ENCODE assay signal across 29 cellular contexts in the genomic region with DNA sequence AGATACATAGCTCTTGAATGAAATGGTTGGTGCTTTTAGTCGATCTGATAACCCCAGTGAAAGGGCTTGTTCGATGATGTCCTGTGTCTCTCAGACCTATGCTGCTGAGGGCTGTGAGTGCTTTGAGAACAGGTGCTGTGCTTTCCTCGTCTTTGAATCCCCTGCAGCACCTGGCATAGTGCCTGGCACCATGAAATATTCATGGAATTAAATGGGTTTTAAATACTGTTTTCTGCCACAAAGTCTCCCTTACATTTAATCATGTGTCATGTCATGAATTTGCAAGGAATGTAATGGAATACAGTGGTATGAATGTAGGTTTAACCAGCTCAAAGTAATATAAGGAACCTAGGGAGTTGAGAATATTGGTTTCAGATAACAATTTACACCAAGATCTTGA.
DNase-seq lines count a peak whose midpoint lies in the region; TF ChIP-seq lines count a peak whose summit lies in the region.
"Had no signal": no experiment of that assay in that cellular context is flagged by ENCODE, and none has a peak within 500 bp of the region (broad histone marks: within the 10 kb centered on the region; RNA-seq: fewer than 3 reads in every experiment).

No MANE protein-coding gene starts in this region.

- DNase-seq in DMS 273 (lab: John Stamatoyannopoulos, UW; ENCODE audit: unreplicated experiment) = peak; percentile 27
- no peak for DNase-seq in DMS 273 treated with DMSO at 0.1 percent for 48 hours (lab: John Stamatoyannopoulos, UW)
- DNase-seq in LHCN-M2 (ENCODE audit: low read depth) = peak; percentile 61
- peak; percentile 86 for DNase-seq in astrocyte of the hippocampus (ENCODE audit: low read depth, low spot score)
- peak; percentile 52 for DNase-seq in myocyte (ENCODE audit: low read depth)
- DNase-seq in stomach = no peak
- DNase-seq in ureter (ENCODE audit: low spot score) = no peak
- no peak for DNase-seq in dermis blood vessel endothelial cell
- DNase-seq: activated CD4-positive, alpha-beta T cell treated with anti-CD3 and anti-CD28 coated beads, Interleukin-2, amount 10 ng/mL, durations not matched to agents 7 days and 5 days; activated naive CD4-positive, alpha-beta T cell treated with Interleukin-2 at 50 U/mL for 16 hours; activated T-cell treated with anti-CD3 and anti-CD28 coated beads, Interleukin-2, amount 50 U/mL, for 48 hours; BE2C; DMS79 treated with DMSO at 0.1 percent for 48 hours; dorsolateral prefrontal cortex; H9; Kasumi-1; NCI-H1092; NCI-H1930; NCI-H510A; nucleus accumbens; RPMI8226; small intestine; stimulated activated CD4-positive, alpha-beta T cell treated with anti-CD3 and anti-CD28 coated beads, Interleukin-2, amount 100 ng/mL, for 24 hours; substantia nigra; upper lobe of left lung; WERI-Rb-1 had no signal

- no peak for TF ChIP-seq POLR2A in stomach (IDR thresholded peaks at IDR 0.05)

- H3K4me1 ChIP-seq in stomach = no peaks in the 10 kb centered on the region

- no peaks in the 10 kb centered on the region for H3K9me3 ChIP-seq in stomach
- H3K9me3 ChIP-seq: BE2C, upper lobe of left lung had no signal

- 52 to 77% (median 73%) methylated on average over 3 of the region's 3 CpGs for whole genome bisulfite sequencing in stomach, 5 donors

- intact Hi-C loops in stomach (cut with DNase I; ENCODE audit: low total_unique reads) = no loop called here

- H3K4me3 ChIP-seq in stomach = no peak overlapping the region
- H3K4me3 ChIP-seq: cardiac muscle cell, dorsolateral prefrontal cortex, lung, upper lobe of left lung had no signal

- no peaks in the 10 kb centered on the region for H3K36me3 ChIP-seq in stomach
- H3K36me3 ChIP-seq: BE2C, cardiac muscle cell, upper lobe of left lung, WERI-Rb-1 had no signal

- H3K27ac ChIP-seq in stomach = no peak overlapping the region
- H3K27ac ChIP-seq: 22Rv1, cardiac muscle cell, dorsolateral prefrontal cortex, upper lobe of left lung, WERI-Rb-1 had no signal

- H3K27me3 ChIP-seq in stomach = no peaks in the 10 kb centered on the region
- H3K27me3 ChIP-seq: BE2C, cardiac muscle cell, dorsolateral prefrontal cortex, upper lobe of left lung had no signal

- TF ChIP-seq EP300 in stomach (IDR thresholded peaks at IDR 0.05) = no peak

- no peak for TF ChIP-seq CTCF in stomach (IDR thresholded peaks at IDR 0.05)

Comparison
In these comparisons a context has a peak if more than half of its experiments do, and no peak if none do; other contexts are left out.
1. DNase-seq: peak in DMS 273 (single experiment), LHCN-M2 (single experiment), astrocyte of the hippocampus (single experiment) and myocyte (single experiment); none in DMS 273 treated with DMSO at 0.1 percent for 48 hours (single experiment), stomach (single experiment), ureter (single experiment) and dermis blood vessel endothelial cell (single experiment).